ENCODE assay signal across 21 cellular contexts in the genomic region with DNA sequence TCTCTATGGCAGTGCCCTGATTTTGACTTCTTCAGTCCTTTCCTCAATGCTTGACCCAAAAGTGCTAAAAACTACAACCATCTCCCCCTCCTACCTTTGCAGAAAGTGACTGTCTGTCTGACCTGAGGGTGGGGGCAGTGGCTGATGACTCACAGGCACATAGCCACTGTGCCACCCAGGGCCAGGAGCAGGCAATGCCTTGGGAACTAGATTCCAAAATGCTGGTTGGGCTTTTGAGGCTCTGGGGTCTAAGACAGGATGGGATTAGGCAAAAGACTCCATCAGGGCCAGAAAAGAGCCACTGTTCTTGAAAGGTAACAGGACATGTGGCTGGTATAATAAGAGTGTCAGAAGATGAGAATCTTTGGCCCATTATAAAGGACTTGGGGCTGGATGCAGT.
"Had no signal": no experiment of that assay in that cellular context is flagged by ENCODE, and none has a peak within 500 bp of the region (broad histone marks: within the 10 kb centered on the region; RNA-seq: fewer than 3 reads in every experiment).

No MANE protein-coding gene starts in this region.

- H3K9me3 ChIP-seq: MG63, SJCRH30 had no signal

- DNase-seq: IMR-90, Karpas-422, KG1, MG63, NCI-H1092, NCI-H1105 treated with DMSO at 0.1 percent for 48 hours, NCI-H1436, NCI-H187, NCI-H2029, NCI-H2081 treated with DMSO at 0.1 percent for 48 hours, NCI-H2171, NCI-H226, NCI-H446, NCI-H510A, NCI-H524 treated with DMSO at 0.1 percent for 48 hours, NCI-H69, NCI-H774, SHP77, SJCRH30 had no signal

- ATAC-seq: HepG2, SK-N-SH treated with all-trans-retinoic acid at 6 μM for 48 hours had no signal
